In genomic region chr16:9112166-9112843, GRCh38 we compare ENCODE assay signal across 1 cellular context.
TF ChIP-seq lines count a peak whose summit lies in the region.

No MANE protein-coding gene starts in this region.

TF ChIP-seq in IMR-90, 13 proteins besides CTCF, POLR2A, EP300 and RAD21 (continued from another document):
- no peak for TF ChIP-seq ELK1 (IDR thresholded peaks at IDR 0.05; ENCODE audit: borderline replicate concordance, low read depth, low read length)
- no peak for TF ChIP-seq USF2 (IDR thresholded peaks at IDR 0.05; ENCODE audit: low read depth, low read length)
- no peak for TF ChIP-seq BHLHE40 (IDR thresholded peaks at IDR 0.05; ENCODE audit: low read depth, low read length)
- no peak for TF ChIP-seq FOS (IDR thresholded peaks at IDR 0.05; ENCODE audit: low read depth, low read length)
- TF ChIP-seq RCOR1 (IDR thresholded peaks at IDR 0.05; ENCODE audit: insufficient replicate concordance, low read length): no peak
